Comparison of ENCODE assay signal across 8 cellular contexts in the genomic region with DNA sequence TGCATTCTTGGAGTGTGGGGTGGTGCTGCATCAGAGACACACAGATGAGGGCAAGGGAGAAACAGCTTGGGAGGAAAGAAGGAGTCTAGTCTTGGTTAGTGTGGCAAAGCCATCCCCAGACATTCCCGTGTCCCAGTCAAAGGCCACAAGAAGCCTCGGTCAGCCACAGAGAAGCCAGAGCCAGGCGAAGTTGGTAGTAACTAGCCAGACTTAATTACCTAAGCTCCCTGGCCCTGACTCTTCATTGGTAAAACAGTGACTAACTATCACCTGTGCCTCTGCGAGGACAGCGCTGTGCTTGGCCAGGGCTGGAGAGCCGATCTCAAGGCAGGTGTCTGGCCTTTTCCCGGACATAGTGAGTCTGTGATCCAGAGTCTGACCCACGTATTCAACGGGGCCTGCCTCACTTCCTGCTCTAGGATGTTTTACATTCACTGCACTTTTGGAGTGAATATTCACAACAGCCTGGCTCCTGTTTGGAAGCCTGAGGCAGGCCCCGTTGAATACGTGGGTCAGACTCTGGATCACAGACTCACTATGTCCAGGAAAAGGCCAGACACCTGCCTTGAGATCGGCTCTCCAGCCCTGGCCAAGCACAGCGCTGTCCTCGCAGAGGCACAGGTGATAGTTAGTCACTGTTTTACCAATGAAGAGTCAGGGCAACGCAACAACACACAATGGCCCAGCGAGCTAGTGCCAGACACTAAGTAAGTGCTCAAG. TPM values are rescaled to one million over a fixed set of nuclear protein-coding genes. Genes with fewer than 3 reads are reported as not detected.
DNase-seq lines count a peak whose midpoint lies in the region; ATAC-seq, FAIRE-seq and TF ChIP-seq lines count a peak whose summit lies in the region.
"Not testable (repeated sequence)": the region's sequence is repeated elsewhere in the genome, so short reads cannot be mapped to it uniquely, and the experiment has no call there.

No MANE protein-coding gene starts in this region.

- H3K9me2 ChIP-seq in GM23338 (ENCODE audit: insufficient read depth): not testable (repeated sequence)

- H3K9me3 ChIP-seq in A549; gastroesophageal sphincter; lower lobe of right lung; small intestine (ENCODE audit: control insufficient read depth, low read depth): not testable (repeated sequence)

- not testable (repeated sequence) for TF ChIP-seq POLR2A in A549 (IDR thresholded peaks at IDR 0.05; ENCODE audit: low read length); gastroesophageal sphincter (IDR thresholded peaks at IDR 0.05)

- TF ChIP-seq RAD21 in A549 (conservative IDR thresholded peaks at IDR 0.05 in 1 of 2, IDR thresholded peaks at IDR 0.05 in 1 of 2): not testable (repeated sequence)

- H3K27ac ChIP-seq in A549, lower lobe of right lung: not testable (repeated sequence)
- H3K27ac ChIP-seq in GM23338 (ENCODE audit: low read depth) (peak overlapping the region; percentile 98), RWPE1 (peak overlapping the region; percentile 78), gastroesophageal sphincter (peak overlapping the region; percentile 82 to 99 (median 96)), small intestine (ENCODE audit: low read depth in 1 of 2, low read length in 1 of 2) (peak overlapping the region; percentile 94 to 98)

- POLR2A ChIA-PET in A549 (lab: Yijun Ruan, JAX); RWPE1 (lab: Yijun Ruan, JAX; ENCODE audit: low non-redundant PET): not testable (repeated sequence)

- H3K4me3 Mint-ChIP-seq in GM23338 (peak overlapping the region; percentile 70), neural crest cell (peak overlapping the region; percentile 22)
- not testable (repeated sequence) for H3K4me3 Mint-ChIP-seq in chondrocyte (ENCODE audit: unreplicated experiment)

- ATAC-seq in A549, GM23338, gastroesophageal sphincter, lower lobe of right lung: not testable (repeated sequence)

- H3K79me2 ChIP-seq in GM23338 (replicated peaks; ENCODE audit: insufficient read depth): peaks cover 100% of the 10 kb centered on the region

- peaks cover 29% of the 10 kb centered on the region; the same call in 1 of the 2 replicates for H3F3A ChIP-seq in GM23338 (replicated peaks; ENCODE audit: low read depth)

- FAIRE-seq in A549 (lab: Jason Lieb, UNC); small intestine (lab: Jason Lieb, UNC): not testable (repeated sequence)

- H3K36me3 ChIP-seq in GM23338 (ENCODE audit: insufficient read depth); gastroesophageal sphincter; lower lobe of right lung; small intestine (ENCODE audit: control insufficient read depth in 2 of 2, insufficient read depth in 2 of 2, low read length in 2 of 2): not testable (repeated sequence)

- intact Hi-C loops in lower lobe of right lung (cut with DNase I): not testable (repeated sequence)

- H3K36me3 Mint-ChIP-seq in GM23338 (ENCODE audit: low read depth): peaks cover 71% of the 10 kb centered on the region
- H3K36me3 Mint-ChIP-seq in chondrocyte (ENCODE audit: low read depth); neural crest cell (ENCODE audit: low read depth): not testable (repeated sequence)

- not testable (repeated sequence) for H2AFZ ChIP-seq in GM23338

- not testable (repeated sequence) for H3K27me3 ChIP-seq in GM23338 (ENCODE audit: insufficient read depth); gastroesophageal sphincter; lower lobe of right lung (ENCODE audit: low read depth); small intestine (ENCODE audit: control insufficient read depth in 2 of 2, insufficient read depth in 2 of 2, low read length in 2 of 2)

- 85% methylated on average over 15 of the region's 16 CpGs for WGBS in A549 (ENCODE audit: missing lambda C conversion rate)
- WGBS in gastroesophageal sphincter (ENCODE audit: low coverage in 1 of 2), 2 donors: 60 to 81% methylated on average over 4 to 9 of the region's 16 CpGs
- 23 to 57% (median 47%) methylated on average over 15 to 16 of the region's 16 CpGs for WGBS in small intestine, 3 donors

- CTCF ChIA-PET in A549 (lab: Yijun Ruan, JAX): interaction anchor here (0.6 to 2.6 kb wide), 2 partner anchors 103 to 415 kb away, joined by 3 to 12 read pairs; no protein-coding TSS in a partner anchor
- CTCF ChIA-PET in RWPE1 (lab: Yijun Ruan, JAX): not testable (repeated sequence)

- not testable (repeated sequence) for H3K9me3 Mint-ChIP-seq in GM23338; chondrocyte (ENCODE audit: low read depth); neural crest cell

- H3K4me2 ChIP-seq in A549 (peak overlapping the region; percentile 49; the same call in 1 of the 3 replicates), GM23338 (peak overlapping the region; percentile 78)

- TF ChIP-seq CTCF in A549 (IDR thresholded peaks at IDR 0.05); GM23338 (conservative IDR thresholded peaks at IDR 0.05; ENCODE audit: low read depth in 2 of 2); RWPE1 (conservative IDR thresholded peaks at IDR 0.05; ENCODE audit: low read depth); chondrocyte (IDR thresholded peaks at IDR 0.05); gastroesophageal sphincter (IDR thresholded peaks at IDR 0.05); lower lobe of right lung (IDR thresholded peaks at IDR 0.05); neural crest cell (conservative IDR thresholded peaks at IDR 0.05): not testable (repeated sequence)

- H3K27me3 Mint-ChIP-seq in GM23338 (ENCODE audit: insufficient read depth, low read depth, poor library complexity): peaks cover 19% of the 10 kb centered on the region
- not testable (repeated sequence) for H3K27me3 Mint-ChIP-seq in chondrocyte (ENCODE audit: low read depth); neural crest cell (ENCODE audit: low read depth)

- H3K4me1 ChIP-seq in A549: peaks cover 69% of the 10 kb centered on the region
- peaks cover 79% of the 10 kb centered on the region for H3K4me1 ChIP-seq in GM23338 (ENCODE audit: insufficient read depth)
- peaks cover 44 to 100% (median 86%) of the 10 kb centered on the region in 3 donors for H3K4me1 ChIP-seq in gastroesophageal sphincter
- H3K4me1 ChIP-seq in lower lobe of right lung: peaks cover 93% of the 10 kb centered on the region
- H3K4me1 ChIP-seq in small intestine (ENCODE audit: control insufficient read depth in 2 of 2, insufficient read depth in 1 of 2, low read depth in 1 of 2, low read length in 1 of 2): peaks cover 7 to 37% of the 10 kb centered on the region in 2 donors

- H3K4me1 Mint-ChIP-seq in GM23338: peaks cover 87% of the 10 kb centered on the region
- H3K4me1 Mint-ChIP-seq in chondrocyte (ENCODE audit: low read depth): peaks cover 85% of the 10 kb centered on the region
- peaks cover 78% of the 10 kb centered on the region for H3K4me1 Mint-ChIP-seq in neural crest cell

- H4K20me1 ChIP-seq in GM23338 (replicated peaks; ENCODE audit: insufficient read depth): peaks cover 47% of the 10 kb centered on the region

- H3K4me3 ChIP-seq in A549, gastroesophageal sphincter, lower lobe of right lung: not testable (repeated sequence)
- H3K4me3 ChIP-seq in GM23338: peak overlapping the region; percentile 90
- H3K4me3 ChIP-seq in small intestine (ENCODE audit: low read depth in 1 of 2, low read length in 2 of 2): peak overlapping the region in 1 of 2 donors; percentile 1

- H3K27ac Mint-ChIP-seq in GM23338 (peak overlapping the region; percentile 96), chondrocyte (ENCODE audit: unreplicated experiment) (peak overlapping the region; percentile 59)
- not testable (repeated sequence) for H3K27ac Mint-ChIP-seq in neural crest cell (ENCODE audit: unreplicated experiment)

- TF ChIP-seq EP300 in A549 (IDR thresholded peaks at IDR 0.05); gastroesophageal sphincter (IDR thresholded peaks at IDR 0.05): not testable (repeated sequence)

- DNase-seq in A549 (ENCODE audit: low read depth in 1 of 2, low spot score in 1 of 2); GM23338 (ENCODE audit: low spot score); RWPE1 (ENCODE audit: low spot score); chondrocyte (ENCODE audit: low spot score); neural crest cell (ENCODE audit: low read depth, low spot score): not testable (repeated sequence)
- peak; percentile 19 for DNase-seq in lower lobe of right lung
- DNase-seq in small intestine: peak; percentile 52

RNA-seq across cellular contexts. Expression of gene CTBP2, which starts 9.8 kb away (rescaled TPM):
- polyA plus RNA-seq in A549 (2011; rRNA removed) (77.2 and 78.9 TPM in 2 replicates), A549 (2017; fragmentation: RNase III; extraction: RNeasy Plus Mini Kit Qiagen cat#74134 plus additional on column Dnase treatment) (74.9 to 82.4 TPM (median 77.0 TPM) in 3 replicates), GM23338 (2016; fragmentation: Nextera tagmentation; extraction: Ambion mirVana) (133 and 138 TPM in 2 replicates), small intestine (10 to 100 TPM; 38.1 to 52.6 (median 45.6) TPM)
- 117 and 122 TPM in 2 replicates for polyA plus RNA-seq in A549 (2012; cell fraction: cytosol; rRNA removed)
- polyA plus RNA-seq in A549 (2012; cell fraction: nucleus; rRNA removed): 161 and 190 TPM in 2 replicates
- 146 and 154 TPM in 2 replicates for polyA minus RNA-seq in A549 (2011; rRNA and poly(A)+ RNA removed)
- total RNA-seq in GM23338 (2014; rRNA removed; shearing (Covaris generic)): 233 and 265 TPM in 2 replicates
- total RNA-seq in chondrocyte (62.6 to 90.6 TPM (median 86.4 TPM) in 3 replicates), gastroesophageal sphincter (100 to 1,000 TPM in 1 of 4 donors, 10 to 100 TPM in 3; 74.8 to 103 (median 79.2) TPM), lower lobe of right lung (73.0 TPM), neural crest cell (127 TPM in 2 replicates)
